In the genomic region with DNA sequence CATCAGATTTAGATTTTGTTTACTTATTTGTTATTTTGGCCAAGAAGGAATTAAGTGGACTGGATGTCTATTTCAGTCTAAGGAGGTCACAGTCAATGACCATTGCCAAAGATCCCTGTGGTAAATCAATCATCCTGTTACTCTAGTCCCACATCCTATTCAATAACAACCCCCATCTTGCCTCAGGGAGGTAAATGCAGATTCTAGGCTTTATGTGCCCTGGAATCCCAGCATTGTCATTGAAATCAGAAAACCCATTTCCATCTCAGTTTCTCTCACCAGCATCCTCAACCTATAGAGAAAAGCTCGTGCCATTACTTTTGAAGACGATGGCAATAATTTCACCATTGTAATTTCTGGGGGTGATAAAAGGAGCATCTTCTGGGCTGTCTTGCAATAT, we compare ENCODE assay signal across 6 cellular contexts.
"Had no signal": no experiment of that assay in that cellular context is flagged by ENCODE, and none has a peak within 500 bp of the region (broad histone marks: within the 10 kb centered on the region; RNA-seq: fewer than 3 reads in every experiment).

No MANE protein-coding gene starts in this region.

- H3K9ac ChIP-seq: GM23248 had no signal

- H2AFZ ChIP-seq: GM23248 had no signal

- H3K27ac Mint-ChIP-seq: H9 had no signal

- DNase-seq: GM23248, H9, HCEC 1CT, IMR-90, KG1 had no signal

- H3K4me3 Mint-ChIP-seq: H9 had no signal

- H3K4me3 ChIP-seq: GM23248, K562 had no signal

- H3K27ac ChIP-seq: GM23248 had no signal

- ATAC-seq: K562 had no signal
